ENCODE assay signal across 31 cellular contexts in the genomic region with DNA sequence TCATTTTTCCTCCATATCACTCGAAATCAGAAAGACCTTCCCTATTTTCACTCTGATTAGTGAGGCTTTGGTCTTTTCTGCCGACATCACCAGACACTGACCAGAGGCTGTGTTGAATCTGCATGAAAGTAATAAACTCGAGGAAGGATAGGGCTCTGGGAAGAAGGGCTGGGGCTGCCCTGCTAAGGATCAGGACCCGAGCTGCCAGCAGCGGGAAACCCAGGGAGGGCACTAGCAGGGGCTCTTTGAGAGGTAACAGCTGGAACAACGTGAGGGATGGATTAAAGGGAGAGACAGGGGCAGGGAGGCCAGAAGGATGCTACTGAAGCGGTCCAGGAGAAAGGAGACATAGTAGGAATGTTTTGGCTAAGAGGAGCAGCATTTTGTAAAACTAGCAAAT.
"Had no signal": no experiment of that assay in that cellular context is flagged by ENCODE, and none has a peak within 500 bp of the region (broad histone marks: within the 10 kb centered on the region; RNA-seq: fewer than 3 reads in every experiment).

No MANE protein-coding gene starts in this region.

- H3K9me2 ChIP-seq: SK-N-SH had no signal

- H3K36me3 ChIP-seq: ascending aorta, SJCRH30 had no signal

- H3K27me3 ChIP-seq: ascending aorta, SJCRH30 had no signal

- H3K27ac Mint-ChIP-seq: activated CD4-positive, alpha-beta T cell treated with anti-CD3 and anti-CD28 coated beads for 36 hours; activated CD4-positive, alpha-beta T cell treated with anti-CD3 and anti-CD28 coated beads, Interleukin-2, amount 10 ng/mL, durations not matched to agents 7 days and 5 days; activated CD8-positive, alpha-beta T cell treated with anti-CD3 and anti-CD28 coated beads, Interleukin-2, amount 10 ng/mL, durations not matched to agents 7 days and 5 days; activated naive CD4-positive, alpha-beta T cell treated with anti-CD3 and anti-CD28 coated beads, Interleukin-2, amount 50 U/mL, for 24 hours; activated naive CD8-positive, alpha-beta T cell treated with anti-CD3 and anti-CD28 coated beads, Interleukin-2, amount 10 ng/mL, durations not matched to agents 7 days and 5 days; activated T-cell treated with anti-CD3 and anti-CD28 coated beads, Interleukin-2, amount 50 U/mL, for 24 hours; activated T-helper 2 cell treated with anti-CD3 and anti-CD28 coated beads, Interferon-gamma antibody, Interleukin-2, Interleukin-4, amounts not matched to agents 10 μg/mL and 5 μg/mL and 100 μg/mL, durations not matched to agents 14 hours and 24 hours and 36 hours; T-helper 1 cell treated with Interleukin-12 subunit alpha and Interleukin-12 subunit beta and Interleukin-4 antibody, amounts not matched to agents 30 μg/mL and 1 μg/mL, for 36 hours; T-helper 2 cell treated with Interferon-gamma antibody and Interleukin-4, amounts not matched to agents 5 μg/mL and 100 μg/mL, for 36 hours; WTC11 had no signal

- H3K27ac ChIP-seq: ascending aorta, SJCRH30 had no signal

- ATAC-seq: activated CD4-positive, alpha-beta T cell treated with anti-CD3 and anti-CD28 coated beads for 36 hours; activated CD4-positive, CD25-positive, alpha-beta regulatory T cell treated with anti-CD3 and anti-CD28 coated beads, Interleukin-2, amount 50 U/mL, for 24 hours; activated CD8-positive, alpha-beta T cell treated with anti-CD3 and anti-CD28 coated beads, Interleukin-2, amount 10 ng/mL, durations not matched to agents 7 days and 5 days; K562; Panc1 had no signal

- H3K4me1 ChIP-seq: ascending aorta, SJCRH30 had no signal

- H3K36me3 Mint-ChIP-seq: activated naive CD4-positive, alpha-beta T cell treated with anti-CD3 and anti-CD28 coated beads, Interleukin-2, amount 50 U/mL, for 24 hours; activated naive CD8-positive, alpha-beta T cell treated with anti-CD3 and anti-CD28 coated beads, Interleukin-2, amount 10 ng/mL, durations not matched to agents 7 days and 5 days; WTC11 had no signal

- H3K9ac ChIP-seq: SK-N-SH had no signal

- H3K9me3 ChIP-seq: ascending aorta, SJCRH30, SK-N-SH had no signal

- H3K4me3 ChIP-seq: ascending aorta, K562, SJCRH30 had no signal

- H3K4me1 Mint-ChIP-seq: activated CD4-positive, alpha-beta T cell treated with anti-CD3 and anti-CD28 coated beads for 36 hours; activated CD4-positive, alpha-beta T cell treated with anti-CD3 and anti-CD28 coated beads, Interleukin-2, amount 10 ng/mL, durations not matched to agents 7 days and 5 days; activated naive CD4-positive, alpha-beta T cell treated with anti-CD3 and anti-CD28 coated beads, Interleukin-2, amount 50 U/mL, for 24 hours; activated naive CD8-positive, alpha-beta T cell treated with anti-CD3 and anti-CD28 coated beads, Interleukin-2, amount 10 ng/mL, durations not matched to agents 7 days and 5 days had no signal

- H3K9me3 Mint-ChIP-seq: activated CD4-positive, alpha-beta T cell treated with anti-CD3 and anti-CD28 coated beads, Interleukin-2, amount 10 ng/mL, durations not matched to agents 7 days and 5 days; activated naive CD4-positive, alpha-beta T cell treated with anti-CD3 and anti-CD28 coated beads, Interleukin-2, amount 50 U/mL, for 24 hours; activated naive CD8-positive, alpha-beta T cell treated with anti-CD3 and anti-CD28 coated beads, Interleukin-2, amount 10 ng/mL, durations not matched to agents 7 days and 5 days; activated T-cell treated with anti-CD3 and anti-CD28 coated beads, Interleukin-2, amount 50 U/mL, for 24 hours; activated T-helper 2 cell treated with anti-CD3 and anti-CD28 coated beads, Interferon-gamma antibody, Interleukin-2, Interleukin-4, amounts not matched to agents 10 μg/mL and 5 μg/mL and 100 μg/mL, durations not matched to agents 14 hours and 24 hours and 36 hours; T-helper 1 cell treated with Interleukin-12 subunit alpha and Interleukin-12 subunit beta and Interleukin-4 antibody, amounts not matched to agents 30 μg/mL and 1 μg/mL, for 36 hours; T-helper 2 cell treated with Interferon-gamma antibody and Interleukin-4, amounts not matched to agents 5 μg/mL and 100 μg/mL, for 36 hours; WTC11 had no signal

- DNase-seq: activated CD4-positive, alpha-beta T cell treated with anti-CD3 and anti-CD28 coated beads for 36 hours; activated CD4-positive, alpha-beta T cell treated with anti-CD3 and anti-CD28 coated beads, Interleukin-2, amount 10 ng/mL, durations not matched to agents 7 days and 5 days; activated CD4-positive, alpha-beta T cell treated with anti-CD3 and anti-CD28 coated beads, Interleukin-2, amount 50 U/mL, for 48 hours; activated CD8-positive, alpha-beta T cell treated with anti-CD3 and anti-CD28 coated beads, Interleukin-2, amount 10 ng/mL, durations not matched to agents 7 days and 5 days; activated gamma-delta T cell; activated naive CD4-positive, alpha-beta T cell treated with Interleukin-2 at 50 U/mL for 16 hours; activated naive CD8-positive, alpha-beta T cell treated with anti-CD3 and anti-CD28 coated beads, Interleukin-2, amount 10 ng/mL, durations not matched to agents 7 days and 5 days; activated T-cell treated with anti-CD3 and anti-CD28 coated beads, Interleukin-2, amount 50 U/mL, for 24 hours; amygdala; caudate nucleus; cerebellar nuclear complex; NCI-H1105; NCI-H1436; NCI-H1694 treated with DMSO at 0.1 percent for 48 hours; NCI-H2029; NCI-H2171; NCI-H446; NCI-H526; NCI-H774; SHP77; SJCRH30; SK-N-SH had no signal

- H3K4me3 Mint-ChIP-seq: activated CD4-positive, alpha-beta T cell treated with anti-CD3 and anti-CD28 coated beads for 36 hours; activated CD4-positive, alpha-beta T cell treated with anti-CD3 and anti-CD28 coated beads, Interleukin-2, amount 10 ng/mL, durations not matched to agents 7 days and 5 days; activated CD8-positive, alpha-beta T cell treated with anti-CD3 and anti-CD28 coated beads, Interleukin-2, amount 10 ng/mL, durations not matched to agents 7 days and 5 days; activated naive CD4-positive, alpha-beta T cell treated with anti-CD3 and anti-CD28 coated beads, Interleukin-2, amount 50 U/mL, for 24 hours; activated naive CD8-positive, alpha-beta T cell treated with anti-CD3 and anti-CD28 coated beads, Interleukin-2, amount 10 ng/mL, durations not matched to agents 7 days and 5 days; activated T-cell treated with anti-CD3 and anti-CD28 coated beads, Interleukin-2, amount 50 U/mL, for 24 hours; T-helper 1 cell treated with Interleukin-12 subunit alpha and Interleukin-12 subunit beta and Interleukin-4 antibody, amounts not matched to agents 30 μg/mL and 1 μg/mL, for 36 hours; T-helper 2 cell treated with Interferon-gamma antibody and Interleukin-4, amounts not matched to agents 5 μg/mL and 100 μg/mL, for 36 hours; WTC11 had no signal
